ENCODE assay signal across 23 cellular contexts in the genomic region with DNA sequence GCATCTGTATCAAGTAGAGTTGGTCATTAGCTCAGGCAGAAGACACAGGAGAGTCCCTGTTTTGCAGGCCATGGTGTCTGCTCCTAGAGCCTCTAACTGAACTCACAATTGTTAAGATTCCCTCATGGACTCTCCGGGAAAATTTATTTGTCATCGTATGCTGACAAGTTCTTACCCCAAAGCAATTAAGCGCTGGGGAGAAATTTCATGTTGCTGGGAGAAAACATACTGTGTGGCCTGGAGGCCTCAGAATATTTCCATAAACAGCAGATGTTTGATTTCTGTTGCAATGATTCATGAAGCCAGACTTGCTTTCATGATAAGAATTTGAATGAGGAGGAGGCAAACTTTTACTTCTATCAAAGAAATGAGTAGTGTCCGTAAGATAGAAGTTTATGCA.
"Had no signal": no experiment of that assay in that cellular context is flagged by ENCODE, and none has a peak within 500 bp of the region (broad histone marks: within the 10 kb centered on the region; RNA-seq: fewer than 3 reads in every experiment).

No MANE protein-coding gene starts in this region.

- H3K4me1 ChIP-seq: breast epithelium had no signal

- H3K27ac Mint-ChIP-seq: activated CD4-positive, alpha-beta memory T cell treated with anti-CD3 and anti-CD28 coated beads, Interleukin-2, amount 10 ng/mL, durations not matched to agents 7 days and 5 days; activated naive CD4-positive, alpha-beta T cell treated with anti-CD3 and anti-CD28 coated beads for 36 hours; activated T-helper 17 cell treated with anti-CD3 and anti-CD28 coated beads, Interleukin-2, amount 50 U/mL, for 72 hours had no signal

- ATAC-seq: activated T-helper 17 cell treated with anti-CD3 and anti-CD28 coated beads, Interleukin-2, amount 50 U/mL, for 72 hours; PC-3 had no signal

- H3K27me3 Mint-ChIP-seq: activated CD4-positive, alpha-beta memory T cell treated with anti-CD3 and anti-CD28 coated beads, Interleukin-2, amount 10 ng/mL, durations not matched to agents 7 days and 5 days had no signal

- H3K9me3 Mint-ChIP-seq: activated CD4-positive, alpha-beta memory T cell treated with anti-CD3 and anti-CD28 coated beads, Interleukin-2, amount 10 ng/mL, durations not matched to agents 7 days and 5 days had no signal

- H3K9me3 ChIP-seq: breast epithelium had no signal

- H3K4me1 Mint-ChIP-seq: activated CD4-positive, alpha-beta memory T cell treated with anti-CD3 and anti-CD28 coated beads, Interleukin-2, amount 10 ng/mL, durations not matched to agents 7 days and 5 days; activated T-helper 17 cell treated with anti-CD3 and anti-CD28 coated beads, Interleukin-2, amount 50 U/mL, for 72 hours had no signal

- H3K27ac ChIP-seq: breast epithelium, VCaP had no signal

- H3K36me3 ChIP-seq: breast epithelium had no signal

- H3K27me3 ChIP-seq: breast epithelium had no signal

- H3K4me3 ChIP-seq: breast epithelium had no signal

- H3K4me3 Mint-ChIP-seq: activated CD4-positive, alpha-beta memory T cell treated with anti-CD3 and anti-CD28 coated beads, Interleukin-2, amount 10 ng/mL, durations not matched to agents 7 days and 5 days; activated naive CD4-positive, alpha-beta T cell treated with anti-CD3 and anti-CD28 coated beads for 36 hours; activated naive CD8-positive, alpha-beta T cell; activated T-helper 17 cell treated with anti-CD3 and anti-CD28 coated beads, Interleukin-2, amount 50 U/mL, for 72 hours had no signal

- DNase-seq: activated CD4-positive, alpha-beta memory T cell treated with anti-CD3 and anti-CD28 coated beads, Interleukin-2, amount 10 ng/mL, durations not matched to agents 7 days and 5 days; activated CD4-positive, alpha-beta T cell treated with anti-CD3 and anti-CD28 coated beads, Interleukin-2, amount 50 U/mL, for 1 hour; activated CD4-positive, CD25-positive, alpha-beta regulatory T cell; activated gamma-delta T cell; activated naive CD4-positive, alpha-beta T cell treated with anti-CD3 and anti-CD28 coated beads for 36 hours; activated T-cell treated with anti-CD3 and anti-CD28 coated beads for 4 hours; activated T-cell treated with anti-CD3 and anti-CD28 coated beads, Interleukin-2, amount 50 U/mL, for 48 hours; anterior cingulate cortex; caudate nucleus; MM.1S; NCI-H1105; NCI-H1436; NCI-H1694 treated with DMSO at 0.1 percent for 48 hours; NCI-H2029 treated with DMSO at 0.1 percent for 48 hours; NCI-H510A treated with DMSO at 0.1 percent for 48 hours; NCI-H69; PC-3; SIG-M5; T-helper 1 cell had no signal
